7 cellular contexts compared by ENCODE assay signal in genomic region chr12:132379057-132379456, GRCh38. TPM values are rescaled to one million over a fixed set of nuclear protein-coding genes. Genes with fewer than 3 reads are reported as not detected.
"Had no signal": no experiment of that assay in that cellular context is flagged by ENCODE, and none has a peak within 500 bp of the region (broad histone marks: within the 10 kb centered on the region; RNA-seq: fewer than 3 reads in every experiment).

No MANE protein-coding gene starts in this region.

RNA-seq across cellular contexts. Expression of gene GALNT9, which starts 49.7 kb away (rescaled TPM):
- total RNA-seq: left lobe of liver, left ventricle myocardium inferior, lower lobe of right lung, mammary epithelial cell, mesenteric fat pad had no signal
- polyA plus RNA-seq: immature natural killer cell, keratinocyte, mammary epithelial cell had no signal
